ENCODE assay signal across 8 cellular contexts in genomic region chr5:140700177-140701144, GRCh38. TPM values are rescaled to one million over a fixed set of nuclear protein-coding genes. Genes with fewer than 3 reads are reported as not detected.
DNase-seq lines count a peak whose midpoint lies in the region; ATAC-seq, FAIRE-seq and TF ChIP-seq lines count a peak whose summit lies in the region.

Gene ZMAT2 (plus strand): TSS chr5:140700447. CDS start chr5:140700461, 14 bp downstream.

- peak within 1 kb of the TSS; percentile 96 to 97 for H3K27ac Mint-ChIP-seq in T-cell

- no peak for TF ChIP-seq EP300 in transverse colon (IDR thresholded peaks at IDR 0.05; ENCODE audit: low read depth)

- H2AFZ ChIP-seq in trophoblast cell (ENCODE audit: insufficient read depth, low read length, poor library complexity), result peak within 1 kb of the TSS; percentile 24

- POLR2A ChIA-PET in T-cell (lab: Charles Lee), result interaction anchor here (0.6 to 1.8 kb wide), 17 partner anchors 8 to 526 kb away, joined by 3 to 23 read pairs (median 4); partner anchors contain the start of genes HARS1 (in 2 of the 2), HARS2 (in 2 of the 2), CYSTM1 (in 1 of the 2) and EIF4EBP3 (in 1 of the 2)

- intact Hi-C loops in cardiac septum (cut with DNase I), result no loop called here
- intact Hi-C loops in transverse colon (cut with DNase I; ENCODE audit: low total_unique reads), result no loop called here

- H3K79me2 ChIP-seq in trophoblast cell (ENCODE audit: control insufficient read depth, insufficient read depth, low read length, poor library complexity), result peaks cover 8% of the 10 kb centered on the region

- H4K8ac ChIP-seq in trophoblast cell (ENCODE audit: low read depth, low read length), result peak within 1 kb of the TSS; percentile 84

- DNase-seq in GM12891 (ENCODE audit: insufficient read length, low spot score), result peak; percentile 76
- DNase-seq in NCI-H1436 treated with DMSO at 0.1 percent for 48 hours (lab: John Stamatoyannopoulos, UW), result peak; percentile 92
- DNase-seq in T-cell, result peak; percentile 76 to 97 (median 94)
- peak; percentile 98 for DNase-seq in cardiac septum (ENCODE audit: low spot score)
- DNase-seq in trophoblast cell, result peak; percentile 99
- DNase-seq in transverse colon, result peak; percentile 97

- H3K9me3 ChIP-seq in trophoblast cell (ENCODE audit: insufficient read depth, low read depth, low read length) (no peaks in the 10 kb centered on the region), transverse colon (no peaks in the 10 kb centered on the region)

- peak; percentile 98 for FAIRE-seq in GM12891 (lab: Jason Lieb, UNC)

- H3K9ac ChIP-seq in trophoblast cell (ENCODE audit: low read length), result peak within 1 kb of the TSS; percentile 87

- peak within 1 kb of the TSS; percentile 28 for H4K12ac ChIP-seq in trophoblast cell (ENCODE audit: low read depth, low read length)

- no peak within 1 kb of the TSS for H2BK12ac ChIP-seq in trophoblast cell (ENCODE audit: low read length)

- TF ChIP-seq CTCF in transverse colon (IDR thresholded peaks at IDR 0.05), result no peak

- WGBS in adipose tissue, 3 donors, result 2 to 3% (median 2%) methylated on average over 44 of the region's 44 CpGs
- no CpG with 5 or more reads among the region's 44 CpGs for WGBS in trophoblast cell (ENCODE audit: extremely low coverage, insufficient coverage, insufficient read length)
- WGBS in transverse colon (ENCODE audit: low coverage in 1 of 2), 2 donors, result 0 to 1% methylated on average over 12 to 44 of the region's 44 CpGs

- H3K79me1 ChIP-seq in trophoblast cell (ENCODE audit: low read length), result peaks cover 1% of the 10 kb centered on the region

- H4K91ac ChIP-seq in trophoblast cell (ENCODE audit: low read depth, low read length), result peak within 1 kb of the TSS; percentile 23

- peaks cover 27 to 31% (median 29%) of the 10 kb centered on the region in 3 donors for H3K4me1 Mint-ChIP-seq in T-cell

- no peaks in the 10 kb centered on the region for H3K27me3 Mint-ChIP-seq in T-cell

- no peak within 1 kb of the TSS for H3K23ac ChIP-seq in trophoblast cell (ENCODE audit: low read length)

- H3K27me3 ChIP-seq in trophoblast cell (ENCODE audit: insufficient read depth, low read length) (no peaks in the 10 kb centered on the region), transverse colon (no peaks in the 10 kb centered on the region)

- TF ChIP-seq POLR2A in GM12891 (IDR thresholded peaks at IDR 0.05; ENCODE audit: low read depth, low read length), result peak; percentile 89
- peak; percentile 84 for TF ChIP-seq POLR2A in transverse colon (IDR thresholded peaks at IDR 0.05)

- peaks cover 58% of the 10 kb centered on the region for H3K36me3 Mint-ChIP-seq in T-cell

- H3K14ac ChIP-seq in trophoblast cell (ENCODE audit: low read length), result peak within 1 kb of the TSS; percentile 8

- peak; percentile 93 for ATAC-seq in HG02840 (IDR thresholded peaks at IDR 0.05; ENCODE audit: low FRiP score, unreplicated experiment)
- ATAC-seq in T-cell (replicated peaks in 1 of 4), result peak; percentile 97 to 99 (median 98)

- peak within 1 kb of the TSS; percentile 12 for H2BK120ac ChIP-seq in trophoblast cell (ENCODE audit: insufficient read depth, low read length, poor library complexity)

- H3K4ac ChIP-seq in trophoblast cell (ENCODE audit: low read depth, low read length), result peak within 1 kb of the TSS; percentile 68

- H3K4me3 ChIP-seq in trophoblast cell (ENCODE audit: low read depth, low read length), result peak within 1 kb of the TSS; percentile 86
- peak within 1 kb of the TSS; percentile 47 to 97 (median 72) for H3K4me3 ChIP-seq in transverse colon

- in situ Hi-C loops in transverse colon (cut with MboI; ENCODE audit: low pct_ligation_motif_present in 1 of 4, low pct_unique_long_range_greater_than_20kb in 1 of 4, low sequenced_read_pairs in 3 of 4), result loop anchor here in 1 of 4 donors (10.0 to 25.0 kb wide), 2 partner anchors 136 to 463 kb away; partner anchors contain the start of genes APBB3 and SLC35A4

- H3K27ac ChIP-seq in adipose tissue (ENCODE audit: low read depth, low read length) (no peak within 1 kb of the TSS), trophoblast cell (ENCODE audit: low read depth, low read length) (no peak within 1 kb of the TSS), transverse colon (peak within 1 kb of the TSS; percentile 65 to 88 (median 82))

- H2AK5ac ChIP-seq in trophoblast cell (ENCODE audit: low read length), result peak within 1 kb of the TSS; percentile 25

- H3K18ac ChIP-seq in trophoblast cell (ENCODE audit: low read length), result peak within 1 kb of the TSS; percentile 10

- H3K4me2 ChIP-seq in trophoblast cell (ENCODE audit: low read length), result peak within 1 kb of the TSS; percentile 92

- H3K36me3 ChIP-seq in trophoblast cell (ENCODE audit: control insufficient read depth in 1 of 2, insufficient read depth in 2 of 2, low read length in 2 of 2) (peaks cover 21 to 66% of the 10 kb centered on the region in 2 experiments), transverse colon (peaks cover 0 to 63% (median 31%) of the 10 kb centered on the region in 4 donors)

- peak within 1 kb of the TSS; percentile 8 for H2BK5ac ChIP-seq in trophoblast cell (ENCODE audit: low read depth, low read length, poor library complexity)

- CTCF ChIA-PET in T-cell (lab: Charles Lee), result interaction anchor here in 1 of 2 donors (0.5 to 1.9 kb wide), 9 partner anchors 10 to 812 kb away, joined by 3 to 20 read pairs (median 4); partner anchors contain the start of genes EIF4EBP3, HARS1, HARS2 and IK

- peak within 1 kb of the TSS; percentile 97 to 100 (median 99) for H3K4me3 Mint-ChIP-seq in T-cell

- no peaks in the 10 kb centered on the region for H3K9me3 Mint-ChIP-seq in T-cell

- peaks cover 3% of the 10 kb centered on the region in 2 experiments for H3K4me1 ChIP-seq in trophoblast cell (ENCODE audit: control insufficient read depth in 1 of 2, insufficient read depth in 2 of 2, low read length in 2 of 2)
- peaks cover 0 to 18% (median 12%) of the 10 kb centered on the region in 4 donors for H3K4me1 ChIP-seq in transverse colon

TF ChIP-seq in GM12891, 5 proteins besides CTCF, POLR2A, EP300 and RAD21:
- no peak for TF ChIP-seq POU2F2 (IDR thresholded peaks at IDR 0.05; ENCODE audit: low read depth, low read length)
- peak; percentile 99 for TF ChIP-seq TAF1 (IDR thresholded peaks at IDR 0.05; ENCODE audit: low read depth, low read length)
- TF ChIP-seq SPI1 (IDR thresholded peaks at IDR 0.05; ENCODE audit: low read depth, low read length), result no peak
- TF ChIP-seq POLR2AphosphoS5 (IDR thresholded peaks at IDR 0.05; ENCODE audit: low read depth, low read length), result peak; percentile 87
- no peak for TF ChIP-seq PAX5 (IDR thresholded peaks at IDR 0.05; ENCODE audit: insufficient read depth, low read length, severe bottlenecking)

RNA-seq across cellular contexts. Expression of gene ZMAT2, which starts in this region (rescaled TPM):
- 87.5 TPM for polyA plus RNA-seq in GM12891 (2012; ENCODE audit: low read depth, missing spikeins)
- total RNA-seq in T-cell (10 to 100 TPM; 39.9 to 59.5 (median 58.0) TPM), cardiac septum (36.4 TPM), transverse colon (10 to 100 TPM in 3 of 4 donors, 1 to 10 TPM in 1; 6.7 to 41.3 (median 23.1) TPM)
- polyA plus RNA-seq in adipose tissue, result 10 to 100 TPM; 26.8 to 91.7 (median 67.9) TPM
- polyA plus RNA-seq in trophoblast cell (2013), result 70.5 and 70.9 TPM in 2 replicates

Comparison
In these comparisons a context has a peak if more than half of its experiments do, and no peak if none do; other contexts are left out.
1. H3K27ac ChIP-seq: peak in transverse colon (4 of 4); none in adipose tissue (single experiment) and trophoblast cell (single experiment).
2. Peak in every context shown above with its lines, with median percentiles within 50 percentile points of each other: DNase-seq.